In the genomic region with DNA sequence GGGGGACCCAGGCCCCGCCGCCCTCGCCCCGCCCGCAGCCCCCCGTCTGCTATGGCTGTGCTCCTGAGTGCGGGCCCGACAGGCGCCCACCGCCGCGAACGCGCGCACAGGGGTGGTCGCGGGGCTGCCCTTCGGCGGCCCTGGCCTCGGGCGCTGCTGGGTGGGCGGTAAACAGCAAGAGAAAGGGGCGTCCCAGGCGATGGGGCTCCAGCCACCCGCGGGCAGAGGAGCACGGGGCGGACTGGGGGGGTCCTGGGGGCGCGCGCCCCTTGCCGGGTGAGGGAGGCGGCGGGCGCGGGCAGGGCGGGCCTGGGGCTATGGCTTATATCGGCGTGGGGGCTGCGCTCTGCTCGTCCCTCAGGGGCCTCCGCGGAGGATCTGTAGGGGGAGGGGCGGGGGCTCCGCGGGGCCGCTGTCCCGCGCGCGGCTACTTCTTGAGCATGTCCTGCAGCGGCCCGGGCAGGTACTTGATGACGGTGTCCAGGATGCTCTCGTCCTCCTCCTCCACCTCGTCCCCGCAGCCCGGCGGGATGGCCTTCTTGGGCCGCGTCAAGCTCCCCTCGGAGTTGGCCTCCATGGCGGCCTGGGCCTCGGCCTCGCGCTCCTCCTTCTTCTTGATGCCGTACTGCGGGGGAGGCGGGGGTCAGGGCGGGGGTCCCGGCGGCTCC, we compare ENCODE assay signal across 11 cellular contexts. TPM values are rescaled to one million over a fixed set of nuclear protein-coding genes. Genes with fewer than 3 reads are reported as not detected.
DNase-seq lines count a peak whose midpoint lies in the region; ATAC-seq and TF ChIP-seq lines count a peak whose summit lies in the region.
"Had no signal": no experiment of that assay in that cellular context is flagged by ENCODE, and none has a peak within 500 bp of the region (broad histone marks: within the 10 kb centered on the region; RNA-seq: fewer than 3 reads in every experiment).

No MANE protein-coding gene starts in this region.

- POLR2A ChIA-PET in activated naive CD8-positive, alpha-beta T cell treated with anti-CD3 and anti-CD28 coated beads, Interleukin-2, amount 10 ng/mL, durations not matched to agents 7 days and 5 days (lab: Charles Lee) = interaction anchor here (1.3 kb wide), 1 partner anchor 10 kb away, joined by 4 read pairs; no protein-coding TSS in a partner anchor
- POLR2A ChIA-PET in HEK293T (lab: Yijun Ruan, JAX) = no interaction called here

- H3K4me1 Mint-ChIP-seq in activated naive CD8-positive, alpha-beta T cell treated with anti-CD3 and anti-CD28 coated beads, Interleukin-2, amount 10 ng/mL, durations not matched to agents 7 days and 5 days = peaks cover 25% of the 10 kb centered on the region
- peaks cover 16% of the 10 kb centered on the region for H3K4me1 Mint-ChIP-seq in activated naive CD8-positive, alpha-beta T cell treated with anti-CD3 and anti-CD28 coated beads, Interleukin-2, amount 50 U/mL, for 24 hours

- H3K27me3 ChIP-seq in right atrium auricular region (peaks cover 12 to 24% of the 10 kb centered on the region in 2 donors), uterus (no peaks in the 10 kb centered on the region)

- CTCF ChIA-PET in HEK293T (lab: Yijun Ruan, JAX) = no interaction called here

- H3K36me3 ChIP-seq in right atrium auricular region = no peaks in the 10 kb centered on the region
- H3K36me3 ChIP-seq in uterus = no peaks in the 10 kb centered on the region

- no peak for TF ChIP-seq POLR2A in uterus (IDR thresholded peaks at IDR 0.05)

- H3K27ac ChIP-seq in right atrium auricular region (peak overlapping the region; percentile 53 to 58), uterus (peak overlapping the region; percentile 68 to 72)

- H3K36me3 Mint-ChIP-seq in activated naive CD8-positive, alpha-beta T cell treated with anti-CD3 and anti-CD28 coated beads, Interleukin-2, amount 10 ng/mL, durations not matched to agents 7 days and 5 days = no peaks in the 10 kb centered on the region
- no peaks in the 10 kb centered on the region for H3K36me3 Mint-ChIP-seq in activated naive CD8-positive, alpha-beta T cell treated with anti-CD3 and anti-CD28 coated beads, Interleukin-2, amount 50 U/mL, for 24 hours (ENCODE audit: low read depth)
- H3K36me3 Mint-ChIP-seq: activated naive CD8-positive, alpha-beta T cell had no signal

- intact Hi-C loops in posterior vena cava (cut with DNase I) (no loop called here), uterus (cut with DNase I; ENCODE audit: low total_unique reads) (no loop called here)

- no peak overlapping the region for H3K27ac Mint-ChIP-seq in activated naive CD8-positive, alpha-beta T cell treated with anti-CD3 and anti-CD28 coated beads, Interleukin-2, amount 10 ng/mL, durations not matched to agents 7 days and 5 days
- H3K27ac Mint-ChIP-seq in activated naive CD8-positive, alpha-beta T cell treated with anti-CD3 and anti-CD28 coated beads, Interleukin-2, amount 50 U/mL, for 24 hours = no peak overlapping the region
- H3K27ac Mint-ChIP-seq: activated naive CD8-positive, alpha-beta T cell had no signal

- no peaks in the 10 kb centered on the region for H3K9me3 Mint-ChIP-seq in activated naive CD8-positive, alpha-beta T cell treated with anti-CD3 and anti-CD28 coated beads, Interleukin-2, amount 10 ng/mL, durations not matched to agents 7 days and 5 days
- H3K9me3 Mint-ChIP-seq in activated naive CD8-positive, alpha-beta T cell treated with anti-CD3 and anti-CD28 coated beads, Interleukin-2, amount 50 U/mL, for 24 hours = no peaks in the 10 kb centered on the region

- TF ChIP-seq CTCF in right atrium auricular region (IDR thresholded peaks at IDR 0.05) (no peak), uterus (IDR thresholded peaks at IDR 0.05) (no peak)

- H3K9me3 ChIP-seq in right atrium auricular region = no peaks in the 10 kb centered on the region
- H3K9me3 ChIP-seq in uterus = no peaks in the 10 kb centered on the region

- H3K4me3 Mint-ChIP-seq in activated naive CD8-positive, alpha-beta T cell treated with anti-CD3 and anti-CD28 coated beads, Interleukin-2, amount 10 ng/mL, durations not matched to agents 7 days and 5 days = peak overlapping the region; percentile 28
- H3K4me3 Mint-ChIP-seq in activated naive CD8-positive, alpha-beta T cell treated with anti-CD3 and anti-CD28 coated beads, Interleukin-2, amount 50 U/mL, for 24 hours = no peak overlapping the region

- no peak for DNase-seq in activated naive CD8-positive, alpha-beta T cell treated with anti-CD3 and anti-CD28 coated beads, Interleukin-2, amount 10 ng/mL, durations not matched to agents 7 days and 5 days
- no peak for DNase-seq in activated naive CD8-positive, alpha-beta T cell treated with anti-CD3 and anti-CD28 coated beads, Interleukin-2, amount 50 U/mL, for 24 hours
- DNase-seq in right atrium auricular region (ENCODE audit: low spot score) (no peak), posterior vena cava (ENCODE audit: low spot score) (peak; percentile 79), uterus (no peak), HEK293T (ENCODE audit: extremely low spot score) (no peak)
- DNase-seq: activated CD8-positive, alpha-beta memory T cell treated with anti-CD3 and anti-CD28 coated beads for 24 hours; COR-L47 had no signal

- no peak for ATAC-seq in activated naive CD8-positive, alpha-beta T cell treated with anti-CD3 and anti-CD28 coated beads, Interleukin-2, amount 10 ng/mL, durations not matched to agents 7 days and 5 days (ENCODE audit: low read depth)
- no peak for ATAC-seq in activated naive CD8-positive, alpha-beta T cell treated with anti-CD3 and anti-CD28 coated beads, Interleukin-2, amount 50 U/mL, for 24 hours
- no peak for ATAC-seq in GM21528 (IDR thresholded peaks at IDR 0.05; ENCODE audit: low FRiP score, unreplicated experiment)
- ATAC-seq in HG02970 (IDR thresholded peaks at IDR 0.05; ENCODE audit: low FRiP score, unreplicated experiment) = no peak

- H3K4me1 ChIP-seq in right atrium auricular region (peaks cover 0 to 28% of the 10 kb centered on the region in 2 donors), uterus (peaks cover 0 to 13% of the 10 kb centered on the region in 2 donors)

- peaks cover 24% of the 10 kb centered on the region for H3K27me3 Mint-ChIP-seq in activated naive CD8-positive, alpha-beta T cell treated with anti-CD3 and anti-CD28 coated beads, Interleukin-2, amount 10 ng/mL, durations not matched to agents 7 days and 5 days
- peaks cover 37% of the 10 kb centered on the region for H3K27me3 Mint-ChIP-seq in activated naive CD8-positive, alpha-beta T cell treated with anti-CD3 and anti-CD28 coated beads, Interleukin-2, amount 50 U/mL, for 24 hours

- H3K4me3 ChIP-seq in right atrium auricular region (peak overlapping the region; percentile 36 to 56), uterus (peak overlapping the region; percentile 7 to 41)

TF ChIP-seq in HEK293T, 16 proteins besides CTCF, POLR2A, EP300 and RAD21:
- TF ChIP-seq PKNOX1 (IDR thresholded peaks at IDR 0.05) (no peak), CTBP1 (IDR thresholded peaks at IDR 0.05; ENCODE audit: borderline replicate concordance) (no peak), BHLHE40 (IDR thresholded peaks at IDR 0.05; ENCODE audit: borderline replicate concordance) (no peak), HDGF (IDR thresholded peaks at IDR 0.05; ENCODE audit: borderline replicate concordance) (no peak), SUZ12 (IDR thresholded peaks at IDR 0.05) (no peak), ZNF384 (IDR thresholded peaks at IDR 0.05) (no peak), TARDBP (IDR thresholded peaks at IDR 0.05) (no peak), SP1 (IDR thresholded peaks at IDR 0.05) (no peak), ARNT (IDR thresholded peaks at IDR 0.05) (no peak), FOXK2 (IDR thresholded peaks at IDR 0.05) (no peak), ELF4 (IDR thresholded peaks at IDR 0.05) (no peak), FOXM1 (IDR thresholded peaks at IDR 0.05; ENCODE audit: borderline replicate concordance) (no peak), L3MBTL2 (conservative IDR thresholded peaks at IDR 0.05) (no peak), NFRKB (IDR thresholded peaks at IDR 0.05) (no peak), FOXA1 (IDR thresholded peaks at IDR 0.05) (no peak), LEF1 (IDR thresholded peaks at IDR 0.05; ENCODE audit: borderline replicate concordance) (no peak)
TF ChIP-seq in HEK293T: peak in this region for 0.

RNA-seq across cellular contexts. Expression of gene CPLX1, which starts 39.7 kb away (rescaled TPM):
- total RNA-seq in activated naive CD8-positive, alpha-beta T cell treated with anti-CD3 and anti-CD28 coated beads, Interleukin-2, amount 10 ng/mL, durations not matched to agents 7 days and 5 days = 1 to 10 TPM; 3.7 to 5.0 TPM
- total RNA-seq in right atrium auricular region (1 to 10 TPM in 1 of 2 donors, under 1 TPM in 1; 0.98 to 2.3 TPM), posterior vena cava (1 to 10 TPM; 2.5 to 5.1 TPM), uterus (10 to 100 TPM in 1 of 4 donors, 1 to 10 TPM in 1, under 1 TPM in 2; 0.14 to 15.1 (median 2.0) TPM)
